Comparison of ENCODE assay signal across 9 cellular contexts in genomic region chr2:226794751-226795171, GRCh38. TPM values are rescaled to one million over a fixed set of nuclear protein-coding genes. Genes with fewer than 3 reads are reported as not detected.
DNase-seq lines count a peak whose midpoint lies in the region; ATAC-seq and TF ChIP-seq lines count a peak whose summit lies in the region.
"Had no signal": no experiment of that assay in that cellular context is flagged by ENCODE, and none has a peak within 500 bp of the region (broad histone marks: within the 10 kb centered on the region; RNA-seq: fewer than 3 reads in every experiment).

No MANE protein-coding gene starts in this region.

- H3K4me3 ChIP-seq in MG63: peak overlapping the region; percentile 83
- peak overlapping the region; percentile 25 for H3K4me3 ChIP-seq in colonic mucosa

- no peak for TF ChIP-seq CTCF in colonic mucosa (IDR thresholded peaks at IDR 0.05)

- no peaks in the 10 kb centered on the region for H3K4me1 ChIP-seq in colonic mucosa

- intact Hi-C loops in colonic mucosa (cut with DNase I): loop anchor here (10.0 kb wide), 2 partner anchors 140 to 350 kb away; no protein-coding TSS in a partner anchor

- H3K27ac ChIP-seq in colonic mucosa: peak overlapping the region; percentile 83

- ATAC-seq in HG02623 (IDR thresholded peaks at IDR 0.05; ENCODE audit: unreplicated experiment): no peak

- H3K9ac ChIP-seq in colonic mucosa (ENCODE audit: low read depth in 2 of 2, low read length in 2 of 2): peak overlapping the region in 1 of 2 donors; percentile 48

- H3K27me3 ChIP-seq in MG63 (no peaks in the 10 kb centered on the region), colonic mucosa (no peaks in the 10 kb centered on the region)

- H3K36me3 ChIP-seq in MG63: peaks cover 62% of the 10 kb centered on the region
- no peaks in the 10 kb centered on the region for H3K36me3 ChIP-seq in colonic mucosa

- no peaks in the 10 kb centered on the region for H3K9me3 ChIP-seq in MG63
- no peaks in the 10 kb centered on the region for H3K9me3 ChIP-seq in colonic mucosa

- DNase-seq in AG08396 (ENCODE audit: low spot score): peak; percentile 44
- DNase-seq in MG63: peak; percentile 36
- peak; percentile 33 for DNase-seq in colonic mucosa
- peak; percentile 76 for DNase-seq in myocyte (ENCODE audit: low read depth)
- no peak for DNase-seq in putamen (ENCODE audit: low spot score)
- DNase-seq in stimulated activated CD4-positive, alpha-beta T cell treated with anti-CD3 and anti-CD28 coated beads, Interleukin-2, amount 100 ng/mL, for 48 hours: no peak
- no peak for DNase-seq in LoVo (ENCODE audit: low spot score)
- DNase-seq: NCI-H187 had no signal

RNA-seq across cellular contexts. Expression of gene IRS1, which starts 4.9 kb away (rescaled TPM):
- total RNA-seq in MG63 (2014; rRNA removed; shearing (Covaris generic); ENCODE audit: low replicate concordance): 5.1 and 5.6 TPM in 2 replicates
- total RNA-seq in colonic mucosa (10 to 100 TPM in 1 of 2 donors, 1 to 10 TPM in 1; 9.5 to 17.4 TPM), myocyte (32.3 and 38.1 TPM in 2 replicates)
- polyA plus RNA-seq in myocyte (2012): 11.7 TPM

RNA-seq across cellular contexts. Expression of gene RHBDD1, which starts 41.1 kb away (rescaled TPM):
- 5.1 and 19.6 TPM in 2 replicates for total RNA-seq in MG63 (2014; rRNA removed; shearing (Covaris generic); ENCODE audit: low replicate concordance)
- 10 to 100 TPM; 29.9 to 31.7 TPM for total RNA-seq in colonic mucosa
- 9.9 and 10.8 TPM in 2 replicates for total RNA-seq in myocyte
- polyA plus RNA-seq in myocyte (2012): 16.1 TPM

Comparison
In these comparisons a context has a peak if more than half of its experiments do, and no peak if none do; other contexts are left out.
1. DNase-seq: peak in AG08396 (single experiment), MG63 (single experiment), colonic mucosa (single experiment) and myocyte (single experiment); none in putamen (single experiment), stimulated activated CD4-positive, alpha-beta T cell treated with anti-CD3 and anti-CD28 coated beads, Interleukin-2, amount 100 ng/mL, for 48 hours (0 of 2) and LoVo (single experiment).